Comparison of ENCODE assay signal across 17 cellular contexts in genomic region chrX:77658886-77659285, GRCh38.
"Had no signal": no experiment of that assay in that cellular context is flagged by ENCODE, and none has a peak within 500 bp of the region (broad histone marks: within the 10 kb centered on the region; RNA-seq: fewer than 3 reads in every experiment).

No MANE protein-coding gene starts in this region.

- H3K36me3 ChIP-seq: right atrium auricular region, thyroid gland had no signal

- H3K4me3 ChIP-seq: coronary artery, right atrium auricular region, sigmoid colon, skin epidermis, suprapubic skin, thyroid gland had no signal

- FAIRE-seq: endothelial cell of umbilical vein, urothelium cell line had no signal

- H3K27me3 ChIP-seq: foreskin keratinocyte, right atrium auricular region, sigmoid colon, suprapubic skin, thyroid gland had no signal

- H3K4me1 ChIP-seq: foreskin keratinocyte, right atrium auricular region, sigmoid colon, suprapubic skin, thyroid gland had no signal

- H3K9me3 ChIP-seq: right atrium auricular region, sigmoid colon, suprapubic skin, thyroid gland had no signal

- DNase-seq: effector CD4-positive, alpha-beta T cell; endodermal cell; erythroblast; foreskin keratinocyte; glutamatergic neuron; islet precursor cell; mammary epithelial cell; posterior cingulate gyrus; sigmoid colon; stimulated activated naive CD4-positive, alpha-beta T cell treated with Interleukin-2 at 50 U/mL for 16 hours; thyroid gland had no signal

- H3K27ac ChIP-seq: coronary artery, foreskin keratinocyte, right atrium auricular region, sigmoid colon, skin epidermis, suprapubic skin, thyroid gland had no signal
